10 cellular contexts compared by ENCODE assay signal in genomic region chr4:5851637-5852036, GRCh38. TPM values are rescaled to one million over a fixed set of nuclear protein-coding genes. Genes with fewer than 3 reads are reported as not detected.
"Had no signal": no experiment of that assay in that cellular context is flagged by ENCODE, and none has a peak within 500 bp of the region (broad histone marks: within the 10 kb centered on the region; RNA-seq: fewer than 3 reads in every experiment).

No MANE protein-coding gene starts in this region.

- H3K4me3 ChIP-seq: GM23338 had no signal

- H3K27ac ChIP-seq: HL-60 had no signal

- FAIRE-seq: H1, H54, HepG2 had no signal

- ATAC-seq: GM23338, HepG2 had no signal

- H3K4me2 ChIP-seq: GM23338 had no signal

- DNase-seq: H9, HCEC 1CT, HFFc6, KG1 had no signal

- H2AFZ ChIP-seq: GM23338 had no signal

RNA-seq across cellular contexts. Expression of gene CRMP1, which starts 41.2 kb away (rescaled TPM):
- total RNA-seq: HepG2, HFFc6 had no signal
- polyA plus RNA-seq: HepG2, IgD-negative memory B cell had no signal
